Comparison of ENCODE assay signal across 8 cellular contexts in genomic region chr1:185156854-185157598, GRCh38. TPM values are rescaled to one million over a fixed set of nuclear protein-coding genes. Genes with fewer than 3 reads are reported as not detected.
DNase-seq lines count a peak whose midpoint lies in the region; ATAC-seq, FAIRE-seq and TF ChIP-seq lines count a peak whose summit lies in the region.

Gene SWT1 (plus strand): TSS chr1:185157167. CDS start chr1:185160842, 3,675 bp downstream.
Gene TRMT1L (minus strand): TSS chr1:185156953. CDS start chr1:185156712, 241 bp downstream.

- TF ChIP-seq CTCF in A673 (conservative IDR thresholded peaks at IDR 0.05; ENCODE audit: low read depth, low read length) (no peak), WERI-Rb-1 (IDR thresholded peaks at IDR 0.05; ENCODE audit: low read depth, low read length) (no peak), bronchial epithelial cell (IDR thresholded peaks at IDR 0.05; ENCODE audit: insufficient read depth, low read length, severe bottlenecking) (no peak)

- intact Hi-C loops in A673 (cut with micrococcal nuclease; ENCODE audit: unreplicated experiment): loop anchor here (5.0 kb wide), 2 partner anchors 110 to 185 kb away; partner anchors contain the start of genes NIBAN1 and RNF2

- no TSS peak for BruUV-seq in A673 (replicated peaks; lab: Mats Ljungman, UMichigan)

- H3K9me3 ChIP-seq in A673 (ENCODE audit: low read depth, low read length, poor library complexity, severe bottlenecking) (no peaks in the 10 kb centered on the region), WERI-Rb-1 (ENCODE audit: severe bottlenecking) (no peaks in the 10 kb centered on the region), small intestine (ENCODE audit: control insufficient read depth, low read depth) (no peaks in the 10 kb centered on the region)

- H3K4me1 ChIP-seq in A673 (ENCODE audit: insufficient read depth, low read length, poor library complexity, severe bottlenecking) (peaks cover 13% of the 10 kb centered on the region), small intestine (ENCODE audit: control insufficient read depth in 2 of 2, insufficient read depth in 1 of 2, low read depth in 1 of 2, low read length in 1 of 2) (peaks cover 0 to 7% of the 10 kb centered on the region in 2 donors)

- WGBS in small intestine, 3 donors: 0 to 1% (median 0%) methylated on average over 63 of the region's 63 CpGs

- CTCF ChIA-PET in A673 (lab: Charles Lee): interaction anchor here (1.7 kb wide), 1 partner anchor 13 kb away, joined by 8 read pairs; no protein-coding TSS in a partner anchor

- H3K27me3 ChIP-seq in A673 (replicated peaks; ENCODE audit: insufficient read depth, low read depth, low read length, poor library complexity) (no peaks in the 10 kb centered on the region), WERI-Rb-1 (ENCODE audit: insufficient read depth, low read depth, severe bottlenecking) (no peaks in the 10 kb centered on the region), bronchial epithelial cell (ENCODE audit: control insufficient read depth, insufficient read depth, low read length) (no peaks in the 10 kb centered on the region), small intestine (ENCODE audit: control insufficient read depth in 2 of 2, insufficient read depth in 2 of 2, low read length in 2 of 2) (no peaks in the 10 kb centered on the region)

- DNase-seq in A673 (ENCODE audit: low spot score) (peak; percentile 100), NCI-H2196 (lab: John Stamatoyannopoulos, UW; ENCODE audit: unreplicated experiment) (peak; percentile 98), WERI-Rb-1 (peak; percentile 99), bronchial epithelial cell (ENCODE audit: low read depth) (peak; percentile 96), iPS-NIHi11 (ENCODE audit: low spot score) (peak; percentile 92), small intestine (peak; percentile 100)

- H3K4me3 ChIP-seq in A673 (ENCODE audit: low read depth, low read length, poor library complexity, severe bottlenecking): peak within 1 kb of the TSS; percentile 91
- peak within 1 kb of the TSS; percentile 84 for H3K4me3 ChIP-seq in WERI-Rb-1 (ENCODE audit: low read depth, low read length)
- H3K4me3 ChIP-seq in bronchial epithelial cell (ENCODE audit: low read depth, low read length): peak within 1 kb of the TSS; percentile 58
- H3K4me3 ChIP-seq in small intestine (ENCODE audit: low read depth in 1 of 2, low read length in 2 of 2): peak within 1 kb of the TSS; percentile 76 to 84

- POLR2A ChIA-PET in A673 (lab: Charles Lee; ENCODE audit: low non-redundant PET): no interaction called here

- ATAC-seq in GM18868 (IDR thresholded peaks at IDR 0.05; ENCODE audit: unreplicated experiment) (peak; percentile 91), HG03108 (IDR thresholded peaks at IDR 0.05; ENCODE audit: unreplicated experiment) (peak; percentile 92)

- FAIRE-seq in bronchial epithelial cell (lab: Jason Lieb, UNC) (peak; percentile 7), small intestine (lab: Jason Lieb, UNC) (peak; percentile 41)

- H3K27ac ChIP-seq in A673 (ENCODE audit: low read depth, low read length, poor library complexity, severe bottlenecking) (peak within 1 kb of the TSS; percentile 95), WERI-Rb-1 (peak within 1 kb of the TSS; percentile 93), small intestine (ENCODE audit: low read depth in 1 of 2, low read length in 1 of 2) (peak within 1 kb of the TSS; percentile 90 to 99)

- H3K36me3 ChIP-seq in A673 (ENCODE audit: insufficient read depth, low read length, poor library complexity, severe bottlenecking) (peaks cover under 1% of the 10 kb centered on the region), WERI-Rb-1 (peaks cover 4% of the 10 kb centered on the region; the same call in 1 of the 2 replicates), bronchial epithelial cell (ENCODE audit: control insufficient read depth, insufficient read depth, low read length) (no peaks in the 10 kb centered on the region), small intestine (ENCODE audit: control insufficient read depth in 2 of 2, insufficient read depth in 2 of 2, low read length in 2 of 2) (peaks cover 0 to 5% of the 10 kb centered on the region in 2 donors)

RNA-seq across cellular contexts. Expression of gene SWT1, which starts in this region (rescaled TPM):
- total RNA-seq in A673 (2021) (3.3 and 4.8 TPM in 2 replicates), bronchial epithelial cell (2.6 and 2.9 TPM in 2 replicates)
- polyA plus RNA-seq in small intestine: 1 to 10 TPM; 2.4 to 5.1 (median 3.2) TPM

RNA-seq across cellular contexts. Expression of gene TRMT1L, which starts in this region (rescaled TPM):
- 24.3 and 26.6 TPM in 2 replicates for total RNA-seq in A673 (2021)
- total RNA-seq in bronchial epithelial cell: 17.4 and 21.9 TPM in 2 replicates
- 10 to 100 TPM in 1 of 3 donors, 1 to 10 TPM in 2; 5.4 to 11.0 (median 9.2) TPM for polyA plus RNA-seq in small intestine

Comparison
In these comparisons a context has a peak if more than half of its experiments do, and no peak if none do; other contexts are left out.
1. Peak in every context shown above with its lines: DNase-seq, ATAC-seq, H3K4me3 ChIP-seq and H3K27ac ChIP-seq.